25 cellular contexts compared by ENCODE assay signal in the genomic region with DNA sequence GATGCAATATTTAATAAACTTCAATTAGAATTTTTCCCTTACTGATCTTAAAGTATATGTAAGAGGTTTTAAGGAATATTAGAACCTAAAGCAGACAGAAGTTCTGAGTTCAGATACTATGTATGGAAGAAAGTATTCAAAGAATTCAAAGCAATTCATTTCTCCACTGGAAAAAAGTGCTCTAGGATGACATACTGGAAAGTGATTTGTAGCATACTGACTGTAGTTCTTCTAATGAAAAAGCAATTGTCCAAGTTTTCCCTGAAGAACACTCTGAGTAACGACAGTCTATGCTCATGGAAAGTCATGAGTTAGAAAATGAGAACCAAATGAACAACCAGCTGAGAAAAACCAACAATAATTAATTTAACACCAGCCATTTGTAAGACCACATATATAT.
"Had no signal": no experiment of that assay in that cellular context is flagged by ENCODE, and none has a peak within 500 bp of the region (broad histone marks: within the 10 kb centered on the region; RNA-seq: fewer than 3 reads in every experiment).

No MANE protein-coding gene starts in this region.

- H3K36me3 Mint-ChIP-seq: activated CD8-positive, alpha-beta memory T cell treated with anti-CD3 and anti-CD28 coated beads, Interleukin-2, amount 10 ng/mL, durations not matched to agents 7 days and 5 days; activated naive CD4-positive, alpha-beta T cell treated with anti-CD3 and anti-CD28 coated beads, Interleukin-2, amount 50 U/mL, for 72 hours had no signal

- H3K4me3 Mint-ChIP-seq: activated B cell treated with CpG ODN at 0.5 μM for 24 hours; activated CD4-positive, alpha-beta T cell treated with anti-CD3 and anti-CD28 coated beads, Interleukin-2, amount 10 ng/mL, durations not matched to agents 24 days and 14 days; activated CD8-positive, alpha-beta memory T cell treated with anti-CD3 and anti-CD28 coated beads, Interleukin-2, amount 10 ng/mL, durations not matched to agents 7 days and 5 days; activated naive CD8-positive, alpha-beta T cell treated with anti-CD3 and anti-CD28 coated beads, Interleukin-2, amount 50 U/mL, for 24 hours; activated T-cell treated with anti-CD3 and anti-CD28 coated beads, Interleukin-2, amount 50 U/mL, for 24 hours; T-helper 17 cell had no signal

- H3K9me3 Mint-ChIP-seq: activated B cell treated with CpG ODN at 0.5 μM for 24 hours; activated CD4-positive, alpha-beta T cell treated with anti-CD3 and anti-CD28 coated beads, Interleukin-2, amount 10 ng/mL, durations not matched to agents 24 days and 14 days; activated naive CD4-positive, alpha-beta T cell treated with anti-CD3 and anti-CD28 coated beads, Interleukin-2, amount 50 U/mL, for 72 hours; activated naive CD8-positive, alpha-beta T cell treated with anti-CD3 and anti-CD28 coated beads, Interleukin-2, amount 50 U/mL, for 24 hours; activated T-cell treated with anti-CD3 and anti-CD28 coated beads, Interleukin-2, amount 50 U/mL, for 24 hours had no signal

- H3K27me3 Mint-ChIP-seq: activated CD4-positive, alpha-beta T cell treated with anti-CD3 and anti-CD28 coated beads, Interleukin-2, amount 10 ng/mL, durations not matched to agents 24 days and 14 days; activated T-cell treated with anti-CD3 and anti-CD28 coated beads, Interleukin-2, amount 50 U/mL, for 24 hours had no signal

- H3K27ac Mint-ChIP-seq: activated B cell treated with CpG ODN at 0.5 μM for 24 hours; activated CD4-positive, alpha-beta T cell treated with anti-CD3 and anti-CD28 coated beads, Interleukin-2, amount 10 ng/mL, durations not matched to agents 24 days and 14 days; activated CD8-positive, alpha-beta memory T cell treated with anti-CD3 and anti-CD28 coated beads, Interleukin-2, amount 10 ng/mL, durations not matched to agents 7 days and 5 days; activated naive CD4-positive, alpha-beta T cell treated with anti-CD3 and anti-CD28 coated beads, Interleukin-2, amount 50 U/mL, for 72 hours; activated naive CD8-positive, alpha-beta T cell treated with anti-CD3 and anti-CD28 coated beads, Interleukin-2, amount 50 U/mL, for 24 hours; activated T-cell treated with anti-CD3 and anti-CD28 coated beads, Interleukin-2, amount 50 U/mL, for 24 hours; T-helper 17 cell had no signal

- DNase-seq: activated B cell treated with CpG ODN at 0.5 μM for 24 hours; activated CD4-positive, alpha-beta T cell treated with anti-CD3 and anti-CD28 coated beads for 1 hour; activated CD4-positive, alpha-beta T cell treated with anti-CD3 and anti-CD28 coated beads, Interleukin-2, amount 10 ng/mL, durations not matched to agents 24 days and 14 days; activated CD4-positive, alpha-beta T cell treated with anti-CD3 and anti-CD28 coated beads, Interleukin-2, amount 50 U/mL, for 48 hours; activated CD8-positive, alpha-beta memory T cell treated with anti-CD3 and anti-CD28 coated beads, Interleukin-2, amount 10 ng/mL, durations not matched to agents 7 days and 5 days; activated effector memory CD4-positive, alpha-beta T cell treated with anti-CD3 and anti-CD28 coated beads, Interleukin-2, amount 50 U/mL, for 16 hours; activated naive CD4-positive, alpha-beta T cell treated with Interleukin-2 at 50 U/mL for 16 hours; activated naive CD8-positive, alpha-beta T cell treated with anti-CD3 and anti-CD28 coated beads, Interleukin-2, amount 50 U/mL, for 24 hours; activated T-cell treated with anti-CD3 and anti-CD28 coated beads, Interleukin-2, amount 50 U/mL, for 24 hours; amniotic stem cell; cerebellar nuclear complex; MM.1S; NCI-H1105; NCI-H1436; NCI-H1694 treated with DMSO at 0.1 percent for 48 hours; NCI-H2081; NCI-H510A treated with DMSO at 0.1 percent for 48 hours; NK-92 treated with Interleukin-12 subunit alpha and Interleukin-12 subunit beta, amount 100 ng/mL, for 24 hours; OCI-M1; RPMI8226; T-helper 17 cell; T-helper 9 cell had no signal

- H3K4me1 Mint-ChIP-seq: activated B cell treated with CpG ODN at 0.5 μM for 24 hours; activated CD4-positive, alpha-beta T cell treated with anti-CD3 and anti-CD28 coated beads, Interleukin-2, amount 10 ng/mL, durations not matched to agents 24 days and 14 days; activated CD8-positive, alpha-beta memory T cell treated with anti-CD3 and anti-CD28 coated beads, Interleukin-2, amount 10 ng/mL, durations not matched to agents 7 days and 5 days; activated naive CD8-positive, alpha-beta T cell treated with anti-CD3 and anti-CD28 coated beads, Interleukin-2, amount 50 U/mL, for 24 hours; T-helper 17 cell had no signal

- ATAC-seq: activated CD8-positive, alpha-beta memory T cell treated with anti-CD3 and anti-CD28 coated beads, Interleukin-2, amount 10 ng/mL, durations not matched to agents 7 days and 5 days; activated naive CD4-positive, alpha-beta T cell treated with anti-CD3 and anti-CD28 coated beads, Interleukin-2, amount 50 U/mL, for 72 hours; activated naive CD8-positive, alpha-beta T cell treated with anti-CD3 and anti-CD28 coated beads, Interleukin-2, amount 50 U/mL, for 24 hours; Panc1; Right ventricle myocardium inferior; T-helper 17 cell had no signal
